Comparison of ENCODE assay signal across 3 cellular contexts in genomic region chr2:106257135-106257534, GRCh38.
"Had no signal": no experiment of that assay in that cellular context is flagged by ENCODE, and none has a peak within 500 bp of the region (broad histone marks: within the 10 kb centered on the region; RNA-seq: fewer than 3 reads in every experiment).

No MANE protein-coding gene starts in this region.

- DNase-seq: GDM1, GF-D8 had no signal

- ATAC-seq: GM12878 had no signal
